27 cellular contexts compared by ENCODE assay signal in the genomic region with DNA sequence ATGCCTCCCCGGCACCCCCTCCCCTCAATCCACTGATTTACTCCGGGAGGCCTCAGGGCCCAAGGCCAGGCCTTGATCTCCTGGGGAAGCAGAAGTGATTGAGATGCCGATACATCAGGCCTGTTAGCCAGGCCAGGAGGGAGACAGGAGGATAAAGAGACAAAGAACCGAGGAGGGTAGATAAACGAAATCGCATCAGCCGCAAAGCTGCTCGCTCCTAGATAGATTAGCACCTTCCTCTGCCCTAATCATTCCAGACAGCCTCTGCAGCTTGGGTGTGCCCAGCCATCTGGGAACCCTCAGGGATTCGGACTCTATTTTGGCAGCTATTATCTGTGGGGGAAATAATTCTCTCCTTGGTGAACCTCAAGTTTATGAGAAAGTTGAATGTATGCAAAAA.
DNase-seq lines count a peak whose midpoint lies in the region; ATAC-seq and TF ChIP-seq lines count a peak whose summit lies in the region.
"Had no signal": no experiment of that assay in that cellular context is flagged by ENCODE, and none has a peak within 500 bp of the region (broad histone marks: within the 10 kb centered on the region; RNA-seq: fewer than 3 reads in every experiment).

No MANE protein-coding gene starts in this region.

- no peaks in the 10 kb centered on the region for H3K27me3 ChIP-seq in HUES6 (ENCODE audit: control insufficient read depth, insufficient read depth, low read length)
- H3K27me3 ChIP-seq in ectodermal cell (ENCODE audit: control insufficient read depth, insufficient read depth, low read length, poor library complexity, severe bottlenecking) = no peaks in the 10 kb centered on the region
- no peaks in the 10 kb centered on the region for H3K27me3 ChIP-seq in SJCRH30
- H3K27me3 ChIP-seq: esophagus muscularis mucosa, vagina had no signal

- peaks cover 21% of the 10 kb centered on the region for H3K4me1 Mint-ChIP-seq in progenitor cell of endocrine pancreas (ENCODE audit: low read depth)

- H3K9me3 ChIP-seq in HUES6 (ENCODE audit: control insufficient read depth, insufficient read depth, low read depth, low read length) = no peaks in the 10 kb centered on the region
- no peaks in the 10 kb centered on the region for H3K9me3 ChIP-seq in SK-N-MC (ENCODE audit: low read depth, low read length)
- no peaks in the 10 kb centered on the region for H3K9me3 ChIP-seq in ectodermal cell (ENCODE audit: control insufficient read depth, low read length)
- no peaks in the 10 kb centered on the region for H3K9me3 ChIP-seq in SJCRH30 (replicated peaks)
- H3K9me3 ChIP-seq: esophagus muscularis mucosa, psoas muscle, thoracic aorta, vagina had no signal

- H3K27ac ChIP-seq in HUES6 (ENCODE audit: low read depth, low read length) (peak overlapping the region; percentile 52; the same call in 1 of the 2 replicates), SK-N-MC (peak overlapping the region; percentile 26), ectodermal cell (ENCODE audit: insufficient read depth, low read depth, low read length, poor library complexity, severe bottlenecking) (peak overlapping the region; percentile 39), SJCRH30 (no peak overlapping the region)
- H3K27ac ChIP-seq: C4-2B, coronary artery, esophagus muscularis mucosa, psoas muscle, thoracic aorta, vagina had no signal

- H3K27me3 Mint-ChIP-seq in progenitor cell of endocrine pancreas = peaks cover 13% of the 10 kb centered on the region
- H3K27me3 Mint-ChIP-seq: activated naive CD4-positive, alpha-beta T cell treated with anti-CD3 and anti-CD28 coated beads, Interleukin-2, amount 50 U/mL, for 24 hours; memory B cell; stimulated activated naive CD8-positive, alpha-beta T cell treated with anti-CD3 and anti-CD28 coated beads, Interleukin-15, Interleukin-2, amounts not matched to agents 100 ng/mL and 50 ng/mL, for 24 hours had no signal

- H3K4me1 ChIP-seq in HUES6 (ENCODE audit: control insufficient read depth, insufficient read depth, low read length) (peaks cover 36% of the 10 kb centered on the region), ectodermal cell (ENCODE audit: control insufficient read depth, insufficient read depth, low read length) (peaks cover 19% of the 10 kb centered on the region), SJCRH30 (no peaks in the 10 kb centered on the region; the same call in 1 of the 2 replicates)
- H3K4me1 ChIP-seq: esophagus muscularis mucosa had no signal

- H3K36me3 Mint-ChIP-seq in progenitor cell of endocrine pancreas (ENCODE audit: insufficient read depth) = no peaks in the 10 kb centered on the region
- H3K36me3 Mint-ChIP-seq: activated naive CD4-positive, alpha-beta T cell treated with anti-CD3 and anti-CD28 coated beads, Interleukin-2, amount 50 U/mL, for 24 hours; memory B cell had no signal

- ATAC-seq in GM21381 (IDR thresholded peaks at IDR 0.05; ENCODE audit: unreplicated experiment) = no peak
- ATAC-seq in HG02642 (IDR thresholded peaks at IDR 0.05; ENCODE audit: poor library complexity, unreplicated experiment) = no peak
- ATAC-seq: left cardiac atrium, psoas muscle had no signal

- H3K27ac Mint-ChIP-seq in progenitor cell of endocrine pancreas = peak overlapping the region; percentile 69
- H3K27ac Mint-ChIP-seq: activated naive CD4-positive, alpha-beta T cell treated with anti-CD3 and anti-CD28 coated beads, Interleukin-2, amount 50 U/mL, for 24 hours; IgD-negative memory B cell; memory B cell; stimulated activated naive CD8-positive, alpha-beta T cell treated with anti-CD3 and anti-CD28 coated beads, Interleukin-15, Interleukin-2, amounts not matched to agents 100 ng/mL and 50 ng/mL, for 24 hours had no signal

- H3K4me3 ChIP-seq in HUES6 (ENCODE audit: low read depth, low read length) (no peak overlapping the region), SK-N-MC (no peak overlapping the region), ectodermal cell (ENCODE audit: insufficient read depth, low read depth, low read length) (no peak overlapping the region), SJCRH30 (no peak overlapping the region)
- H3K4me3 ChIP-seq: coronary artery, esophagus muscularis mucosa, psoas muscle, thoracic aorta, vagina had no signal

- no peak overlapping the region for H3K4me3 Mint-ChIP-seq in progenitor cell of endocrine pancreas (ENCODE audit: low read depth)
- H3K4me3 Mint-ChIP-seq: activated CD4-positive, alpha-beta memory T cell treated with anti-CD3 and anti-CD28 coated beads, Interleukin-2, amount 10 ng/mL, durations not matched to agents 7 days and 5 days; activated naive CD4-positive, alpha-beta T cell treated with anti-CD3 and anti-CD28 coated beads, Interleukin-2, amount 50 U/mL, for 24 hours; IgD-negative memory B cell; memory B cell; stimulated activated naive CD8-positive, alpha-beta T cell treated with anti-CD3 and anti-CD28 coated beads, Interleukin-15, Interleukin-2, amounts not matched to agents 100 ng/mL and 50 ng/mL, for 24 hours had no signal

- H3K9ac ChIP-seq in HUES6 (ENCODE audit: low read length) (peak overlapping the region; percentile 9), SK-N-MC (ENCODE audit: insufficient read length) (no peak overlapping the region)

- DNase-seq in SK-N-MC (ENCODE audit: low read depth, low spot score) (no peak), progenitor cell of endocrine pancreas (ENCODE audit: low spot score, unreplicated experiment) (no peak), SJCRH30 (no peak), Kasumi-1 (lab: John Stamatoyannopoulos, UW) (no peak)
- DNase-seq: activated CD4-positive, alpha-beta memory T cell treated with anti-CD3 and anti-CD28 coated beads, Interleukin-2, amount 10 ng/mL, durations not matched to agents 7 days and 5 days; activated CD4-positive, alpha-beta T cell treated with anti-CD3 and anti-CD28 coated beads for 1 hour; DND-41; left cardiac atrium; NCI-H1092; NCI-H187 treated with DMSO at 0.1 percent for 48 hours; NCI-H2227 treated with DMSO at 0.1 percent for 48 hours; nucleus accumbens; psoas muscle had no signal

- no peak for TF ChIP-seq CTCF in progenitor cell of endocrine pancreas (IDR thresholded peaks at IDR 0.05; ENCODE audit: unreplicated experiment)

- 46 to 47% methylated on average over 9 of the region's 9 CpGs for WGBS in ectodermal cell, 2 experiments

- H3K9me3 Mint-ChIP-seq in progenitor cell of endocrine pancreas (ENCODE audit: low read depth) = no peaks in the 10 kb centered on the region
- H3K9me3 Mint-ChIP-seq: activated CD4-positive, alpha-beta memory T cell treated with anti-CD3 and anti-CD28 coated beads, Interleukin-2, amount 10 ng/mL, durations not matched to agents 7 days and 5 days; activated naive CD4-positive, alpha-beta T cell treated with anti-CD3 and anti-CD28 coated beads, Interleukin-2, amount 50 U/mL, for 24 hours; activated T-helper 2 cell treated with anti-CD3 and anti-CD28 coated beads, Interferon-gamma antibody, Interleukin-2, Interleukin-4, amounts not matched to agents 10 μg/mL and 5 μg/mL and 100 μg/mL, durations not matched to agents 14 hours and 24 hours and 36 hours; memory B cell; stimulated activated naive CD8-positive, alpha-beta T cell treated with anti-CD3 and anti-CD28 coated beads, Interleukin-15, Interleukin-2, amounts not matched to agents 100 ng/mL and 50 ng/mL, for 24 hours had no signal

- no peaks in the 10 kb centered on the region for H3K36me3 ChIP-seq in HUES6 (ENCODE audit: control insufficient read depth, insufficient read depth, low read length)
- no peaks in the 10 kb centered on the region for H3K36me3 ChIP-seq in SK-N-MC (ENCODE audit: insufficient read depth, low read length)
- H3K36me3 ChIP-seq in ectodermal cell (ENCODE audit: control insufficient read depth, insufficient read depth, low read length) = no peaks in the 10 kb centered on the region
- no peaks in the 10 kb centered on the region for H3K36me3 ChIP-seq in SJCRH30
- H3K36me3 ChIP-seq: esophagus muscularis mucosa, thoracic aorta, vagina had no signal
